Comparison of ENCODE assay signal across 15 cellular contexts in the genomic region with DNA sequence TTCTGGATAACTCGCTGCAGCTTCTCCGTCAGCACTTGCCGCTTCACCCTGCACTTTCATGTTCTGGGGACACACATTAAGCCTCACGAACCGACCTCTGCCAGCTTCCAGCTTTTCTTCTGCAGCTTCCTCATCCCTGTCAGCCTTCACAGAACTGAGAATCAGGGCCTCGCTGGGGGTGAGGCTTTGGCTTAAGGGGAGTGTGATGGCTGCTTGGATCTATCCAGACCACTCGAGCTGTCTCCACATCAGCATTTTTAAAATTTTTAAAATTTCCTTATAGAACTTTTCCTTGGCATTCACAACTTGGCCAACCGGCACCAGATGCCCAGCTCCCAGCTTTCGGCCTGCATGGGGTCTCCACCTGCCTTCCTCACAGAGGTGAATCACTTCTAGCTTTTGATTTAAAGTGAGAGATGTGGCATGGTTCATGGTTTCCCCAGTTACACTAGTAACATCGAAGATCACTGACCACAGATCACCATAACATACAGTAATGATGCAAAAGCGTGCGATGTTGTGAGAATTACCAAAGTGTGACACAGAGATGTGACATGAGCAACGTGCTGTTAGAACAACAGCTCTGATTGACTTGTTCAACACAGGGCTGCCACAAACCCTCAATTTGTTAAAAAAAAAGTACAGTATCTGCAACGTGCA.
DNase-seq lines count a peak whose midpoint lies in the region; ATAC-seq and TF ChIP-seq lines count a peak whose summit lies in the region.
"Had no signal": no experiment of that assay in that cellular context is flagged by ENCODE, and none has a peak within 500 bp of the region (broad histone marks: within the 10 kb centered on the region; RNA-seq: fewer than 3 reads in every experiment).

No MANE protein-coding gene starts in this region.

- no peak for ATAC-seq in activated CD8-positive, alpha-beta memory T cell treated with anti-CD3 and anti-CD28 coated beads, Interleukin-2, amount 10 ng/mL, durations not matched to agents 7 days and 5 days
- ATAC-seq in upper lobe of right lung, result no peak
- ATAC-seq: GM23338 had no signal

- no peaks in the 10 kb centered on the region for H3K4me1 Mint-ChIP-seq in activated CD8-positive, alpha-beta memory T cell treated with anti-CD3 and anti-CD28 coated beads, Interleukin-2, amount 10 ng/mL, durations not matched to agents 7 days and 5 days
- H3K4me1 Mint-ChIP-seq in endothelial cell (ENCODE audit: unreplicated experiment), result peaks cover 3% of the 10 kb centered on the region
- H3K4me1 Mint-ChIP-seq in activated T-cell treated with anti-CD3 and anti-CD28 coated beads, Interleukin-2, amount 50 U/mL, for 24 hours (ENCODE audit: low read depth), result no peaks in the 10 kb centered on the region

- H3K4me3 Mint-ChIP-seq in activated CD8-positive, alpha-beta memory T cell treated with anti-CD3 and anti-CD28 coated beads, Interleukin-2, amount 10 ng/mL, durations not matched to agents 7 days and 5 days, result no peak overlapping the region
- peak overlapping the region; percentile 35 for H3K4me3 Mint-ChIP-seq in endothelial cell (ENCODE audit: unreplicated experiment)
- H3K4me3 Mint-ChIP-seq in activated T-cell treated with anti-CD3 and anti-CD28 coated beads, Interleukin-2, amount 50 U/mL, for 24 hours, result no peak overlapping the region
- H3K4me3 Mint-ChIP-seq: CD4-positive, alpha-beta T cell; GM23338 had no signal

- TF ChIP-seq CTCF in endothelial cell (IDR thresholded peaks at IDR 0.05; ENCODE audit: unreplicated experiment) (no peak), upper lobe of right lung (IDR thresholded peaks at IDR 0.05) (no peak)

- no peaks in the 10 kb centered on the region for H3K9me3 ChIP-seq in upper lobe of right lung
- H3K9me3 ChIP-seq: BLaER1 treated with 17β-estradiol and CSF1 and Interleukin-3, amounts not matched to agents 10 nM and 100 nM had no signal

- peak; percentile 21 for DNase-seq in activated CD8-positive, alpha-beta memory T cell treated with anti-CD3 and anti-CD28 coated beads, Interleukin-2, amount 10 ng/mL, durations not matched to agents 7 days and 5 days
- no peak for DNase-seq in activated CD8-positive, alpha-beta memory T cell treated with anti-CD3 and anti-CD28 coated beads, Interleukin-2, amount 50 U/mL, for 48 hours
- DNase-seq in endothelial cell (ENCODE audit: low spot score) (no peak), mesenteric fat pad (ENCODE audit: low spot score) (peak; percentile 51), upper lobe of right lung (peak; percentile 30), NCI-H2081 treated with DMSO at 0.1 percent for 48 hours (lab: John Stamatoyannopoulos, UW) (no peak), inferior parietal cortex (ENCODE audit: extremely low spot score) (no peak)
- no peak for DNase-seq in activated T-cell treated with anti-CD3 and anti-CD28 coated beads, Interleukin-2, amount 50 U/mL, for 24 hours
- DNase-seq: ACHN; Calu3; CD4-positive, alpha-beta T cell; DMS 273 treated with DMSO at 0.1 percent for 48 hours; H7 had no signal

- no peaks in the 10 kb centered on the region for H3K36me3 Mint-ChIP-seq in activated CD8-positive, alpha-beta memory T cell treated with anti-CD3 and anti-CD28 coated beads, Interleukin-2, amount 10 ng/mL, durations not matched to agents 7 days and 5 days
- peaks cover 9% of the 10 kb centered on the region for H3K36me3 Mint-ChIP-seq in endothelial cell (ENCODE audit: low read depth, unreplicated experiment)
- H3K36me3 Mint-ChIP-seq in activated T-cell treated with anti-CD3 and anti-CD28 coated beads, Interleukin-2, amount 50 U/mL, for 24 hours (ENCODE audit: low read depth), result no peaks in the 10 kb centered on the region

- no peaks in the 10 kb centered on the region for H3K27me3 ChIP-seq in upper lobe of right lung
- H3K27me3 ChIP-seq: BLaER1 treated with 17β-estradiol and CSF1 and Interleukin-3, amounts not matched to agents 10 nM and 100 nM had no signal

- peaks cover 16% of the 10 kb centered on the region for H3K4me1 ChIP-seq in upper lobe of right lung

- CTCF ChIA-PET in activated CD8-positive, alpha-beta memory T cell treated with anti-CD3 and anti-CD28 coated beads, Interleukin-2, amount 10 ng/mL, durations not matched to agents 7 days and 5 days (lab: Charles Lee), result no interaction called here

- intact Hi-C loops in upper lobe of right lung (cut with DNase I), result no loop called here

- no peaks in the 10 kb centered on the region for H3K36me3 ChIP-seq in upper lobe of right lung
- H3K36me3 ChIP-seq: BLaER1 treated with 17β-estradiol and CSF1 and Interleukin-3, amounts not matched to agents 10 nM and 100 nM had no signal

- H3K27me3 Mint-ChIP-seq in activated CD8-positive, alpha-beta memory T cell treated with anti-CD3 and anti-CD28 coated beads, Interleukin-2, amount 10 ng/mL, durations not matched to agents 7 days and 5 days, result no peaks in the 10 kb centered on the region
- H3K27me3 Mint-ChIP-seq in endothelial cell (ENCODE audit: unreplicated experiment), result peaks cover 11% of the 10 kb centered on the region
- no peaks in the 10 kb centered on the region for H3K27me3 Mint-ChIP-seq in activated T-cell treated with anti-CD3 and anti-CD28 coated beads, Interleukin-2, amount 50 U/mL, for 24 hours
- H3K27me3 Mint-ChIP-seq: CD4-positive, alpha-beta T cell had no signal

- H3K4me3 ChIP-seq in upper lobe of right lung, result no peak overlapping the region
- H3K4me3 ChIP-seq: BLaER1 treated with 17β-estradiol and CSF1 and Interleukin-3, amounts not matched to agents 10 nM and 100 nM; GM23338 had no signal

- H3K27ac ChIP-seq in upper lobe of right lung, result no peak overlapping the region
- H3K27ac ChIP-seq: BLaER1 treated with 17β-estradiol and CSF1 and Interleukin-3, amounts not matched to agents 10 nM and 100 nM had no signal

- no peak overlapping the region for H3K27ac Mint-ChIP-seq in activated CD8-positive, alpha-beta memory T cell treated with anti-CD3 and anti-CD28 coated beads, Interleukin-2, amount 10 ng/mL, durations not matched to agents 7 days and 5 days
- H3K27ac Mint-ChIP-seq in endothelial cell (ENCODE audit: unreplicated experiment), result no peak overlapping the region
- H3K27ac Mint-ChIP-seq in activated T-cell treated with anti-CD3 and anti-CD28 coated beads, Interleukin-2, amount 50 U/mL, for 24 hours, result no peak overlapping the region
- H3K27ac Mint-ChIP-seq: CD4-positive, alpha-beta T cell; GM23338 had no signal

- H3K9me3 Mint-ChIP-seq in activated CD8-positive, alpha-beta memory T cell treated with anti-CD3 and anti-CD28 coated beads, Interleukin-2, amount 10 ng/mL, durations not matched to agents 7 days and 5 days (ENCODE audit: low read depth), result peaks cover 5% of the 10 kb centered on the region
- no peaks in the 10 kb centered on the region for H3K9me3 Mint-ChIP-seq in endothelial cell (ENCODE audit: unreplicated experiment)
- H3K9me3 Mint-ChIP-seq in activated T-cell treated with anti-CD3 and anti-CD28 coated beads, Interleukin-2, amount 50 U/mL, for 24 hours, result no peaks in the 10 kb centered on the region
- H3K9me3 Mint-ChIP-seq: CD4-positive, alpha-beta T cell; GM23338 had no signal

Comparison
In these comparisons a context has a peak if more than half of its experiments do, and no peak if none do; other contexts are left out.
1. DNase-seq: peak in activated CD8-positive, alpha-beta memory T cell treated with anti-CD3 and anti-CD28 coated beads, Interleukin-2, amount 10 ng/mL, durations not matched to agents 7 days and 5 days (single experiment), mesenteric fat pad (single experiment) and upper lobe of right lung (single experiment); none in activated CD8-positive, alpha-beta memory T cell treated with anti-CD3 and anti-CD28 coated beads, Interleukin-2, amount 50 U/mL, for 48 hours (single experiment), endothelial cell (single experiment), NCI-H2081 treated with DMSO at 0.1 percent for 48 hours (single experiment), inferior parietal cortex (single experiment) and activated T-cell treated with anti-CD3 and anti-CD28 coated beads, Interleukin-2, amount 50 U/mL, for 24 hours (single experiment).